In the genomic region with DNA sequence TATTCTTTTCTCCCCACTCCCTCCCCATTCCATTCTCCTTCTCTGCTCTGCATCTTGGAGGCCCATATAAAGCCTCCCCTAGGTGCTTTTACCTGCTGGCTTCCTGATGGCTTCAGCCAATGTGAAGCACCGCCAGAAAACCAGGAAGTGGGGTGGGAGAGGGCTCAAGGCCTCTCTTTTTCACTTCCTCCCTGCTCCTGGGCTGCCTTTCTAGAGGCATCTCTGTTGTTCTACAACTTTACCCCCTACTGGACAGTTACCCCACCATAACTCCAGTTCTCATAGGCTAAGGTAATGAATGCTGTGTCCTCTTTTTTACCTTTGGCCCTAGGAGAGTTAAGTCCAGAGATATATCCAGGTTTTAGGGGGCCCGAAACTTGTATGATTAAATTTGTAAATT, we compare ENCODE assay signal across 1 cellular context.
TF ChIP-seq lines count a peak whose summit lies in the region.

No MANE protein-coding gene starts in this region.

TF ChIP-seq in GM23338, 12 proteins besides CTCF, POLR2A, EP300 and RAD21 (continued from another document):
- TF ChIP-seq CREB1 (CRISPR knock-in tag; IDR thresholded peaks at IDR 0.05; ENCODE audit: low read depth) (no peak), ZNF331 (CRISPR knock-in tag; IDR thresholded peaks at IDR 0.05; ENCODE audit: low read depth) (no peak), JUNB (IDR thresholded peaks at IDR 0.05; ENCODE audit: unreplicated experiment) (no peak), EZH2 (IDR thresholded peaks at IDR 0.05; ENCODE audit: low read depth, unreplicated experiment) (no peak), STAT1 (IDR thresholded peaks at IDR 0.05; ENCODE audit: unreplicated experiment) (no peak), POLR2AphosphoS5 (IDR thresholded peaks at IDR 0.05; ENCODE audit: low read depth) (no peak)
- TF ChIP-seq, protein P1, sequence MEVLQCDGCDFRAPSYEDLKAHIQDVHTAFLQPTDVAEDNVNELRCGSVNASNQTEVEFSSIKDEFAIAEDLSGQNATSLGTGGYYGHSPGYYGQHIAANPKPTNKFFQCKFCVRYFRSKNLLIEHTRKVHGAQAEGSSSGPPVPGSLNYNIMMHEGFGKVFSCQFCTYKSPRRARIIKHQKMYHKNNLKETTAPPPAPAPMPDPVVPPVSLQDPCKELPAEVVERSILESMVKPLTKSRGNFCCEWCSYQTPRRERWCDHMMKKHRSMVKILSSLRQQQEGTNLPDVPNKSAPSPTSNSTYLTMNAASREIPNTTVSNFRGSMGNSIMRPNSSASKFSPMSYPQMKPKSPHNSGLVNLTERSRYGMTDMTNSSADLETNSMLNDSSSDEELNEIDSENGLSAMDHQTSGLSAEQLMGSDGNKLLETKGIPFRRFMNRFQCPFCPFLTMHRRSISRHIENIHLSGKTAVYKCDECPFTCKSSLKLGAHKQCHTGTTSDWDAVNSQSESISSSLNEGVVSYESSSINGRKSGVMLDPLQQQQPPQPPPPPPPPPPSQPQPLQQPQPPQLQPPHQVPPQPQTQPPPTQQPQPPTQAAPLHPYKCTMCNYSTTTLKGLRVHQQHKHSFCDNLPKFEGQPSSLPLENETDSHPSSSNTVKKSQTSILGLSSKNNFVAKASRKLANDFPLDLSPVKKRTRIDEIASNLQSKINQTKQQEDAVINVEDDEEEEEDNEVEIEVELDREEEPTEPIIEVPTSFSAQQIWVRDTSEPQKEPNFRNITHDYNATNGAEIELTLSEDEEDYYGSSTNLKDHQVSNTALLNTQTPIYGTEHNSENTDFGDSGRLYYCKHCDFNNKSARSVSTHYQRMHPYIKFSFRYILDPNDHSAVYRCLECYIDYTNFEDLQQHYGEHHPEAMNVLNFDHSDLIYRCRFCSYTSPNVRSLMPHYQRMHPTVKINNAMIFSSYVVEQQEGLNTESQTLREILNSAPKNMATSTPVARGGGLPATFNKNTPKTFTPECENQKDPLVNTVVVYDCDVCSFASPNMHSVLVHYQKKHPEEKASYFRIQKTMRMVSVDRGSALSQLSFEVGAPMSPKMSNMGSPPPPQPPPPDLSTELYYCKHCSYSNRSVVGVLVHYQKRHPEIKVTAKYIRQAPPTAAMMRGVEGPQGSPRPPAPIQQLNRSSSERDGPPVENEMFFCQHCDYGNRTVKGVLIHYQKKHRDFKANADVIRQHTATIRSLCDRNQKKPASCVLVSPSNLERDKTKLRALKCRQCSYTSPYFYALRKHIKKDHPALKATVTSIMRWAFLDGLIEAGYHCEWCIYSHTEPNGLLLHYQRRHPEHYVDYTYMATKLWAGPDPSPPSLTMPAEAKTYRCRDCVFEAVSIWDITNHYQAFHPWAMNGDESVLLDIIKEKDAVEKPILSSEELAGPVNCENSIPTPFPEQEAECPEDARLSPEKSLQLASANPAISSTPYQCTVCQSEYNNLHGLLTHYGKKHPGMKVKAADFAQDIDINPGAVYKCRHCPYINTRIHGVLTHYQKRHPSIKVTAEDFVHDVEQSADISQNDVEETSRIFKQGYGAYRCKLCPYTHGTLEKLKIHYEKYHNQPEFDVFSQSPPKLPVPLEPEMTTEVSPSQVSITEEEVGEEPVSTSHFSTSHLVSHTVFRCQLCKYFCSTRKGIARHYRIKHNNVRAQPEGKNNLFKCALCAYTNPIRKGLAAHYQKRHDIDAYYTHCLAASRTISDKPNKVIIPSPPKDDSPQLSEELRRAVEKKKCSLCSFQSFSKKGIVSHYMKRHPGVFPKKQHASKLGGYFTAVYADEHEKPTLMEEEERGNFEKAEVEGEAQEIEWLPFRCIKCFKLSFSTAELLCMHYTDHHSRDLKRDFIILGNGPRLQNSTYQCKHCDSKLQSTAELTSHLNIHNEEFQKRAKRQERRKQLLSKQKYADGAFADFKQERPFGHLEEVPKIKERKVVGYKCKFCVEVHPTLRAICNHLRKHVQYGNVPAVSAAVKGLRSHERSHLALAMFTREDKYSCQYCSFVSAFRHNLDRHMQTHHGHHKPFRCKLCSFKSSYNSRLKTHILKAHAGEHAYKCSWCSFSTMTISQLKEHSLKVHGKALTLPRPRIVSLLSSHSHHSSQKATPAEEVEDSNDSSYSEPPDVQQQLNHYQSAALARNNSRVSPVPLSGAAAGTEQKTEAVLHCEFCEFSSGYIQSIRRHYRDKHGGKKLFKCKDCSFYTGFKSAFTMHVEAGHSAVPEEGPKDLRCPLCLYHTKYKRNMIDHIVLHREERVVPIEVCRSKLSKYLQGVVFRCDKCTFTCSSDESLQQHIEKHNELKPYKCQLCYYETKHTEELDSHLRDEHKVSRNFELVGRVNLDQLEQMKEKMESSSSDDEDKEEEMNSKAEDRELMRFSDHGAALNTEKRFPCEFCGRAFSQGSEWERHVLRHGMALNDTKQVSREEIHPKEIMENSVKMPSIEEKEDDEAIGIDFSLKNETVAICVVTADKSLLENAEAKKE (CRISPR knock-in tag; IDR thresholded peaks at IDR 0.05), result no peak
- TF ChIP-seq, protein P2, sequence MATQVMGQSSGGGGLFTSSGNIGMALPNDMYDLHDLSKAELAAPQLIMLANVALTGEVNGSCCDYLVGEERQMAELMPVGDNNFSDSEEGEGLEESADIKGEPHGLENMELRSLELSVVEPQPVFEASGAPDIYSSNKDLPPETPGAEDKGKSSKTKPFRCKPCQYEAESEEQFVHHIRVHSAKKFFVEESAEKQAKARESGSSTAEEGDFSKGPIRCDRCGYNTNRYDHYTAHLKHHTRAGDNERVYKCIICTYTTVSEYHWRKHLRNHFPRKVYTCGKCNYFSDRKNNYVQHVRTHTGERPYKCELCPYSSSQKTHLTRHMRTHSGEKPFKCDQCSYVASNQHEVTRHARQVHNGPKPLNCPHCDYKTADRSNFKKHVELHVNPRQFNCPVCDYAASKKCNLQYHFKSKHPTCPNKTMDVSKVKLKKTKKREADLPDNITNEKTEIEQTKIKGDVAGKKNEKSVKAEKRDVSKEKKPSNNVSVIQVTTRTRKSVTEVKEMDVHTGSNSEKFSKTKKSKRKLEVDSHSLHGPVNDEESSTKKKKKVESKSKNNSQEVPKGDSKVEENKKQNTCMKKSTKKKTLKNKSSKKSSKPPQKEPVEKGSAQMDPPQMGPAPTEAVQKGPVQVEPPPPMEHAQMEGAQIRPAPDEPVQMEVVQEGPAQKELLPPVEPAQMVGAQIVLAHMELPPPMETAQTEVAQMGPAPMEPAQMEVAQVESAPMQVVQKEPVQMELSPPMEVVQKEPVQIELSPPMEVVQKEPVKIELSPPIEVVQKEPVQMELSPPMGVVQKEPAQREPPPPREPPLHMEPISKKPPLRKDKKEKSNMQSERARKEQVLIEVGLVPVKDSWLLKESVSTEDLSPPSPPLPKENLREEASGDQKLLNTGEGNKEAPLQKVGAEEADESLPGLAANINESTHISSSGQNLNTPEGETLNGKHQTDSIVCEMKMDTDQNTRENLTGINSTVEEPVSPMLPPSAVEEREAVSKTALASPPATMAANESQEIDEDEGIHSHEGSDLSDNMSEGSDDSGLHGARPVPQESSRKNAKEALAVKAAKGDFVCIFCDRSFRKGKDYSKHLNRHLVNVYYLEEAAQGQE (IDR thresholded peaks at IDR 0.05; ENCODE audit: unreplicated experiment), result no peak
